ENCODE assay signal across 9 cellular contexts in genomic region chr10:44966129-44966815, GRCh38. TPM values are rescaled to one million over a fixed set of nuclear protein-coding genes. Genes with fewer than 3 reads are reported as not detected.
A peak's percentile ranks its signal among the peaks of the same experiment; 100 is the strongest.
DNase-seq lines count a peak whose midpoint lies in the region; ATAC-seq and TF ChIP-seq lines count a peak whose summit lies in the region.
"Had no signal": no experiment of that assay in that cellular context is flagged by ENCODE, and none has a peak within 500 bp of the region (broad histone marks: within the 10 kb centered on the region; RNA-seq: fewer than 3 reads in every experiment).

No MANE protein-coding gene starts in this region.

- no peaks in the 10 kb centered on the region for H4K20me1 ChIP-seq in PC-3 (ENCODE audit: low read length)

- H3K9me2 ChIP-seq in PC-3 (replicated peaks; ENCODE audit: low read length), result no peaks in the 10 kb centered on the region

- DNase-seq in activated CD4-positive, alpha-beta T cell treated with anti-CD3 and anti-CD28 coated beads for 36 hours, result no peak
- DNase-seq in activated CD4-positive, alpha-beta T cell treated with anti-CD3 and anti-CD28 coated beads for 1 hour, result no peak
- DNase-seq in PC-3 (no peak), OCI-M1 (lab: John Stamatoyannopoulos, UW) (no peak)
- DNase-seq: activated CD4-positive, alpha-beta T cell treated with anti-CD3 and anti-CD28 coated beads, Interleukin-2, amount 50 U/mL, for 1 hour had no signal

- H3K79me2 ChIP-seq in PC-3 (ENCODE audit: low read length), result no peaks in the 10 kb centered on the region

- H3K27ac Mint-ChIP-seq in activated CD4-positive, alpha-beta T cell treated with anti-CD3 and anti-CD28 coated beads for 36 hours, result no peak overlapping the region

- no peak overlapping the region for H3K9ac ChIP-seq in PC-3 (ENCODE audit: low read length)

- H3K4me2 ChIP-seq in PC-3 (ENCODE audit: low read length), result no peak overlapping the region

- H3K27ac ChIP-seq in gastroesophageal sphincter (peak overlapping the region in 3 of 4 donors; percentile 41 to 94 (median 50)), temporal lobe (ENCODE audit: low read depth, low read length) (peak overlapping the region; percentile 95), PC-3 (ENCODE audit: low read length) (no peak overlapping the region)

- CTCF ChIA-PET in activated CD4-positive, alpha-beta T cell treated with anti-CD3 and anti-CD28 coated beads for 36 hours (lab: Charles Lee), result interaction anchor here (0.7 to 2.0 kb wide), 5 partner anchors 9 to 1091 kb away, joined by 3 to 6 read pairs (median 3); no protein-coding TSS in a partner anchor
- CTCF ChIA-PET in PC-3 (lab: Charles Lee), result no interaction called here

- TF ChIP-seq POLR2A in gastroesophageal sphincter (IDR thresholded peaks at IDR 0.05), result no peak

- TF ChIP-seq CTCF in gastroesophageal sphincter (IDR thresholded peaks at IDR 0.05) (no peak), PC-3 (conservative IDR thresholded peaks at IDR 0.05; ENCODE audit: low read depth, low read length) (no peak)

- 65 to 87% methylated on average over 3 to 8 of the region's 8 CpGs for WGBS in gastroesophageal sphincter (ENCODE audit: low coverage in 1 of 2), 2 donors

- peak; percentile 4 for ATAC-seq in activated CD4-positive, alpha-beta T cell treated with anti-CD3 and anti-CD28 coated beads for 36 hours
- peak; percentile 31 for ATAC-seq in HG03439 (IDR thresholded peaks at IDR 0.05; ENCODE audit: unreplicated experiment)
- ATAC-seq in gastroesophageal sphincter, result no peak
- no peak for ATAC-seq in HG03469 (IDR thresholded peaks at IDR 0.05; ENCODE audit: unreplicated experiment)
- ATAC-seq in PC-3, result no peak

- no peaks in the 10 kb centered on the region for H3K36me3 Mint-ChIP-seq in activated CD4-positive, alpha-beta T cell treated with anti-CD3 and anti-CD28 coated beads for 36 hours (ENCODE audit: low read depth)

- no peak overlapping the region for H2AFZ ChIP-seq in PC-3 (ENCODE audit: low read length)

- H3K9me3 ChIP-seq in gastroesophageal sphincter (no peaks in the 10 kb centered on the region), PC-3 (ENCODE audit: low read length) (no peaks in the 10 kb centered on the region)

- peaks cover 0 to 89% (median 40%) of the 10 kb centered on the region in 3 donors for H3K4me1 ChIP-seq in gastroesophageal sphincter
- H3K4me1 ChIP-seq in PC-3 (ENCODE audit: insufficient read depth, low read length), result no peaks in the 10 kb centered on the region

- H3K36me3 ChIP-seq in gastroesophageal sphincter, result peaks cover 0 to 19% of the 10 kb centered on the region in 2 donors
- H3K36me3 ChIP-seq in PC-3 (ENCODE audit: low read depth, low read length), result no peaks in the 10 kb centered on the region

- TF ChIP-seq EP300 in gastroesophageal sphincter (IDR thresholded peaks at IDR 0.05), result no peak

- H3K9me3 Mint-ChIP-seq in activated CD4-positive, alpha-beta T cell treated with anti-CD3 and anti-CD28 coated beads for 36 hours (ENCODE audit: low read depth), result no peaks in the 10 kb centered on the region

- H3K4me3 Mint-ChIP-seq in activated CD4-positive, alpha-beta T cell treated with anti-CD3 and anti-CD28 coated beads for 36 hours, result no peak overlapping the region

- no peak overlapping the region for H3K4me3 ChIP-seq in gastroesophageal sphincter
- H3K4me3 ChIP-seq in PC-3 (ENCODE audit: low read length), result no peak overlapping the region

- H3F3A ChIP-seq in PC-3 (ENCODE audit: low read length, unreplicated experiment), result no peaks in the 10 kb centered on the region

- H3K27me3 Mint-ChIP-seq in activated CD4-positive, alpha-beta T cell treated with anti-CD3 and anti-CD28 coated beads for 36 hours, result no peaks in the 10 kb centered on the region

- H3K27me3 ChIP-seq in gastroesophageal sphincter (no peaks in the 10 kb centered on the region), PC-3 (ENCODE audit: low read length) (no peaks in the 10 kb centered on the region)

- intact Hi-C loops in activated CD4-positive, alpha-beta T cell treated with anti-CD3 and anti-CD28 coated beads for 36 hours (cut with DNase I, micrococcal nuclease), result no loop called here
- intact Hi-C loops in PC-3 (cut with micrococcal nuclease), result no loop called here

- peaks cover 31% of the 10 kb centered on the region for H3K4me1 Mint-ChIP-seq in activated CD4-positive, alpha-beta T cell treated with anti-CD3 and anti-CD28 coated beads for 36 hours

- no TSS peak for BruUV-seq in PC-3 (replicated peaks; lab: Mats Ljungman, UMichigan)

- POLR2A ChIA-PET in activated CD4-positive, alpha-beta T cell treated with anti-CD3 and anti-CD28 coated beads for 36 hours (lab: Charles Lee), result no interaction called here
- POLR2A ChIA-PET in PC-3 (lab: Charles Lee; ENCODE audit: unreplicated experiment), result no interaction called here

RNA-seq across cellular contexts. Expression of gene RASSF4, which starts 6.7 kb away (rescaled TPM):
- total RNA-seq in activated CD4-positive, alpha-beta T cell treated with anti-CD3 and anti-CD28 coated beads for 36 hours, result 1 to 10 TPM; 1.0 to 1.3 TPM
- total RNA-seq in gastroesophageal sphincter (10 to 100 TPM; 23.5 to 57.7 (median 31.6) TPM), temporal lobe (12.0 TPM), PC-3 (2014; rRNA removed) (7.7 and 8.7 TPM in 2 replicates)

RNA-seq across cellular contexts. Expression of gene DEPP1, which starts 12.3 kb away (rescaled TPM):
- under 1 TPM; 0.28 to 0.34 TPM for total RNA-seq in activated CD4-positive, alpha-beta T cell treated with anti-CD3 and anti-CD28 coated beads for 36 hours
- total RNA-seq in gastroesophageal sphincter (100 to 1,000 TPM in 2 of 4 donors, 10 to 100 TPM in 2; 48.3 to 428 (median 103) TPM), temporal lobe (3.4 TPM), PC-3 (2014; rRNA removed) (8.0 and 9.0 TPM in 2 replicates)

RNA-seq across cellular contexts. Expression of gene ZNF22, which starts 34.5 kb away (rescaled TPM):
- total RNA-seq in activated CD4-positive, alpha-beta T cell treated with anti-CD3 and anti-CD28 coated beads for 36 hours, result 10 to 100 TPM; 18.8 to 21.6 TPM
- 10 to 100 TPM; 19.2 to 35.6 (median 27.1) TPM for total RNA-seq in gastroesophageal sphincter
- 34.4 TPM for total RNA-seq in temporal lobe
- total RNA-seq in PC-3 (2014; rRNA removed), result 17.6 and 24.8 TPM in 2 replicates

RNA-seq across cellular contexts. Expression of gene TMEM72, which starts 55.1 kb away (rescaled TPM):
- total RNA-seq in activated CD4-positive, alpha-beta T cell treated with anti-CD3 and anti-CD28 coated beads for 36 hours, result not detected
- total RNA-seq in gastroesophageal sphincter, result under 1 TPM in 1 of 4 donors, not detected in 3; 0.35 TPM
- not detected for total RNA-seq in temporal lobe
- not detected in 2 replicates for total RNA-seq in PC-3 (2014; rRNA removed)

Comparison
In these comparisons a context has a peak if more than half of its experiments do, and no peak if none do; other contexts are left out.
1. ATAC-seq: peak in activated CD4-positive, alpha-beta T cell treated with anti-CD3 and anti-CD28 coated beads for 36 hours (single experiment) and HG03439 (single experiment); none in gastroesophageal sphincter (single experiment), HG03469 (single experiment) and PC-3 (single experiment).